Comparison of ENCODE assay signal across 2 cellular contexts in the genomic region with DNA sequence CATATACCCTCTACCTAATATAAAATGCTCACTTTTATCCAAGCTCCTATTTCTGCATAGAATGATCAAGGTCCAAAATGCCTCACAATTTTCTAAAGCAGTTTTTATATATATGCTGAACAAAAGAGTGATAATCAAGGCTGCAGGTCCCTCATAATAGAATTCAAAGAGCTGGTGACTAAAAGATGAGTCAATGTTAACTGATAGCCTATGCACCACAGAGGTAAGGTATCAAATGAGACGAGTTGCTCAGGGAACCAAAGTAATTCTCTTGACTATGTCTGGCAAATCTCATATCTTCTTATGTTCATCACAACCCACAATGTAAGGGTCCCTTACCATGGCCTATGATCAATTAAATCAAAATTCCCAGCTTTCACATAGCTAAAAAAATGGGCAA.
TF ChIP-seq lines count a peak whose summit lies in the region.

No MANE protein-coding gene starts in this region.

TF ChIP-seq in HEK293, 187 proteins besides CTCF, POLR2A, EP300 and RAD21:
- TF ChIP-seq GLIS2 (tag by site-specific recombination; IDR thresholded peaks at IDR 0.05) = no peak
- TF ChIP-seq TRIM28 (IDR thresholded peaks at IDR 0.05; ENCODE audit: borderline replicate concordance, low read length) = no peak
- peak; percentile 80 for TF ChIP-seq ZNF660 (tag by site-specific recombination; IDR thresholded peaks at IDR 0.05)
- TF ChIP-seq SP2 (tag by site-specific recombination; IDR thresholded peaks at IDR 0.05) = no peak
- TF ChIP-seq KLF8 (tag by site-specific recombination; IDR thresholded peaks at IDR 0.05) = no peak
- TF ChIP-seq ZNF488 (tag by site-specific recombination; IDR thresholded peaks at IDR 0.05) = no peak
- TF ChIP-seq ZFP37 (tag by site-specific recombination; IDR thresholded peaks at IDR 0.05) = peak; percentile 61; the same call in 1 of the 2 replicates
- TF ChIP-seq SP7 (tag by site-specific recombination; IDR thresholded peaks at IDR 0.05) = 0 out of 2 replicates have a peak, but pooled peaks have one; percentile 15
- no peak for TF ChIP-seq ZNF362 (tag by site-specific recombination; IDR thresholded peaks at IDR 0.05)
- no peak for TF ChIP-seq ZNF169 (tag by site-specific recombination; IDR thresholded peaks at IDR 0.05)
- TF ChIP-seq REPIN1 (tag by site-specific recombination; IDR thresholded peaks at IDR 0.05; ENCODE audit: low read depth) = no peak
- TF ChIP-seq ZNF394 (tag by site-specific recombination; IDR thresholded peaks at IDR 0.05; ENCODE audit: borderline replicate concordance) = no peak

TF ChIP-seq in HepG2, 621 proteins besides CTCF, POLR2A, EP300 and RAD21:
- TF ChIP-seq AKAP8 (CRISPR knock-in tag; IDR thresholded peaks at IDR 0.05) = no peak
- no peak for TF ChIP-seq CC2D1A (CRISPR knock-in tag; IDR thresholded peaks at IDR 0.05)
- no peak for TF ChIP-seq AHR (CRISPR knock-in tag; IDR thresholded peaks at IDR 0.05)
- 0 out of 2 replicates have a peak, but pooled peaks have one; percentile 28 for TF ChIP-seq FOSL2 (CRISPR knock-in tag; IDR thresholded peaks at IDR 0.05)
- no peak for TF ChIP-seq GMEB2 (CRISPR knock-in tag; IDR thresholded peaks at IDR 0.05; ENCODE audit: low read depth)
